In the genomic region with DNA sequence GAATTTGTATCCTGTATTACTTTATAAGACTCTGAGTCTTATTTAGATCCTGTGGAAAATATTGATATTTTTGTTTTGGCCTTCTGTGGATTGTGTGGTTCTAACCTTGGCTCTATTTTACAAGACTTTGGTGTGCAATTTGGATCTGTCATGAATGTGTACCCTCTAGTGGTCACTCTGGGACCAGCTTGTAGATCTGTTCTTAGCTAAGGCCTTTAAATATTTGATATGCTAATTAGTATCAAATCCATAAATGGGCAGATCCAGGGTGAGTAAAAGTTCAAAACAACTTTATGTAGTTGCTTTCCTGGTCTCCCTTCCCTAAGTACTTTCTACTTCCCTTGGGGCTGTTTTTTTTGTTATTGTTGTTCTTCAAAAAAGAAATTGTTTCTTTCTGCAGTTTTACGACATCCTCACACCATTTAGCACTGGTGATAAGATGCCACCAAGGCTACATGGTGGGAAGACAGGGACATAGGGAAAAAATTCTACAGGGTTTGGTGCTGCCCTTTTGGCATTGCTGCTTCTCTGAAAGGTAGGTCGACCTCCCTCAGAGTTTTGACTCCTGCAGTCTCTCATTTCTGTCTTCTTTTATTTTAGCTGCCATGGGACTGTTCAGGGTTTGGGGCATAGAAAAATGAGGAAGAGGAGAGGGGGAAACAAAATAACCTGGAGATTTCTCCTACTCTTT, we compare ENCODE assay signal across 9 cellular contexts.
DNase-seq lines count a peak whose midpoint lies in the region; ATAC-seq lines count a peak whose summit lies in the region.
"Had no signal": no experiment of that assay in that cellular context is flagged by ENCODE, and none has a peak within 500 bp of the region (broad histone marks: within the 10 kb centered on the region; RNA-seq: fewer than 3 reads in every experiment).

No MANE protein-coding gene starts in this region.

- peak; percentile 45 for DNase-seq in GM03348 (ENCODE audit: low spot score)
- peak; percentile 56 for DNase-seq in LHCN-M2 (ENCODE audit: low read depth)
- DNase-seq in brain pericyte (ENCODE audit: low read depth, low spot score) = peak; percentile 2
- peak; percentile 33 for DNase-seq in left kidney (ENCODE audit: low read depth, low spot score)
- no peak for DNase-seq in activated CD8-positive, alpha-beta memory T cell treated with anti-CD3 and anti-CD28 coated beads for 24 hours
- no peak for DNase-seq in NCI-H128 (lab: John Stamatoyannopoulos, UW; ENCODE audit: unreplicated experiment)
- DNase-seq: activated B cell treated with CpG ODN at 0.5 μM for 24 hours had no signal

- ATAC-seq in GM19397 (IDR thresholded peaks at IDR 0.05; ENCODE audit: unreplicated experiment) (no peak), HG03280 (IDR thresholded peaks at IDR 0.05; ENCODE audit: unreplicated experiment) (no peak)

Comparison
In these comparisons a context has a peak if more than half of its experiments do, and no peak if none do; other contexts are left out.
1. DNase-seq: peak in GM03348 (single experiment), LHCN-M2 (single experiment), brain pericyte (single experiment) and left kidney (single experiment); none in activated CD8-positive, alpha-beta memory T cell treated with anti-CD3 and anti-CD28 coated beads for 24 hours (single experiment) and NCI-H128 (single experiment).